Comparison of ENCODE assay signal across 10 cellular contexts in genomic region chr10:79197558-79197957, GRCh38.
"Had no signal": no experiment of that assay in that cellular context is flagged by ENCODE, and none has a peak within 500 bp of the region (broad histone marks: within the 10 kb centered on the region; RNA-seq: fewer than 3 reads in every experiment).

No MANE protein-coding gene starts in this region.

- H3K9me3 Mint-ChIP-seq: activated CD8-positive, alpha-beta T cell treated with anti-CD3 and anti-CD28 coated beads for 36 hours; activated naive CD4-positive, alpha-beta T cell treated with anti-CD3 and anti-CD28 coated beads, Interleukin-2, amount 50 U/mL, for 24 hours; activated T-cell treated with anti-CD3 and anti-CD28 coated beads, Interleukin-2, amount 50 U/mL, for 24 hours; activated T-helper 1 cell treated with anti-CD3 and anti-CD28 coated beads, Interleukin-12 subunit alpha, Interleukin-12 subunit beta, Interleukin-2, Interleukin-4 antibody, amounts not matched to agents 30 ng/mL and 10 ng/mL and 1 ng/mL, durations not matched to agents 14 hours and 24 hours and 36 hours; T-helper 1 cell treated with Interleukin-12 subunit alpha and Interleukin-12 subunit beta and Interleukin-4 antibody, amounts not matched to agents 30 μg/mL and 1 μg/mL, for 36 hours had no signal

- H3K27me3 Mint-ChIP-seq: activated CD8-positive, alpha-beta T cell treated with anti-CD3 and anti-CD28 coated beads for 36 hours; activated naive CD4-positive, alpha-beta T cell treated with anti-CD3 and anti-CD28 coated beads, Interleukin-2, amount 50 U/mL, for 24 hours; activated T-cell treated with anti-CD3 and anti-CD28 coated beads, Interleukin-2, amount 50 U/mL, for 24 hours had no signal

- DNase-seq: NCI-H1694, NCI-H2107 had no signal

- H3K36me3 Mint-ChIP-seq: activated naive CD4-positive, alpha-beta T cell treated with anti-CD3 and anti-CD28 coated beads, Interleukin-2, amount 50 U/mL, for 24 hours had no signal

- H3K27ac ChIP-seq: body of pancreas, KMS-11, SJSA1 had no signal

- H3K4me3 Mint-ChIP-seq: activated CD8-positive, alpha-beta T cell treated with anti-CD3 and anti-CD28 coated beads for 36 hours; activated naive CD4-positive, alpha-beta T cell treated with anti-CD3 and anti-CD28 coated beads, Interleukin-2, amount 50 U/mL, for 24 hours; activated T-cell treated with anti-CD3 and anti-CD28 coated beads, Interleukin-2, amount 50 U/mL, for 24 hours; activated T-helper 1 cell treated with anti-CD3 and anti-CD28 coated beads, Interleukin-12 subunit alpha, Interleukin-12 subunit beta, Interleukin-2, Interleukin-4 antibody, amounts not matched to agents 30 ng/mL and 10 ng/mL and 1 ng/mL, durations not matched to agents 14 hours and 24 hours and 36 hours; T-helper 1 cell treated with Interleukin-12 subunit alpha and Interleukin-12 subunit beta and Interleukin-4 antibody, amounts not matched to agents 30 μg/mL and 1 μg/mL, for 36 hours had no signal

- H3K27ac Mint-ChIP-seq: activated CD8-positive, alpha-beta T cell treated with anti-CD3 and anti-CD28 coated beads for 36 hours; activated naive CD4-positive, alpha-beta T cell treated with anti-CD3 and anti-CD28 coated beads, Interleukin-2, amount 50 U/mL, for 24 hours; activated T-cell treated with anti-CD3 and anti-CD28 coated beads, Interleukin-2, amount 50 U/mL, for 24 hours; activated T-helper 1 cell treated with anti-CD3 and anti-CD28 coated beads, Interleukin-12 subunit alpha, Interleukin-12 subunit beta, Interleukin-2, Interleukin-4 antibody, amounts not matched to agents 30 ng/mL and 10 ng/mL and 1 ng/mL, durations not matched to agents 14 hours and 24 hours and 36 hours; T-helper 1 cell treated with Interleukin-12 subunit alpha and Interleukin-12 subunit beta and Interleukin-4 antibody, amounts not matched to agents 30 μg/mL and 1 μg/mL, for 36 hours had no signal

- H3K4me3 ChIP-seq: body of pancreas, SJSA1 had no signal

- H3K9me3 ChIP-seq: body of pancreas, SJSA1 had no signal

- H3K27me3 ChIP-seq: body of pancreas, SJSA1 had no signal
